9 cellular contexts compared by ENCODE assay signal in genomic region chr1:158507511-158507910, GRCh38. TPM values are rescaled to one million over a fixed set of nuclear protein-coding genes. Genes with fewer than 3 reads are reported as not detected.
"Had no signal": no experiment of that assay in that cellular context is flagged by ENCODE, and none has a peak within 500 bp of the region (broad histone marks: within the 10 kb centered on the region; RNA-seq: fewer than 3 reads in every experiment).

No MANE protein-coding gene starts in this region.

- H3K9ac ChIP-seq: GM23248, KMS-11 had no signal

- H3K4me2 ChIP-seq: KMS-11 had no signal

- DNase-seq: GM23248, H9, HCEC 1CT, Karpas-422, KBM-7 had no signal

- H3K27ac Mint-ChIP-seq: H9 had no signal

- H2AFZ ChIP-seq: GM23248 had no signal

- FAIRE-seq: H54, HTR-8/SVneo had no signal

- H3K4me3 Mint-ChIP-seq: H9 had no signal

- H3K27ac ChIP-seq: GM23248, KMS-11 had no signal

- H3K4me3 ChIP-seq: GM23248 had no signal

RNA-seq across cellular contexts. Expression of gene OR10R2, which starts 35.5 kb away (rescaled TPM):
- total RNA-seq: GM23248, H9, HT-29 had no signal
- polyA plus RNA-seq: GM23248 had no signal

RNA-seq across cellular contexts. Expression of gene OR10K1, which starts 45.9 kb away (rescaled TPM):
- total RNA-seq: GM23248, H9, HT-29 had no signal
- polyA plus RNA-seq: GM23248 had no signal

RNA-seq across cellular contexts. Expression of gene OR6Y1, which starts 46.7 kb away (rescaled TPM):
- total RNA-seq: GM23248, H9, HT-29 had no signal
- polyA plus RNA-seq: GM23248 had no signal
